Comparison of ENCODE assay signal across 14 cellular contexts in genomic region chr2:191664823-191665222, GRCh38.
"Had no signal": no experiment of that assay in that cellular context is flagged by ENCODE, and none has a peak within 500 bp of the region (broad histone marks: within the 10 kb centered on the region; RNA-seq: fewer than 3 reads in every experiment).

No MANE protein-coding gene starts in this region.

- H3K36me3 ChIP-seq: cardiac muscle cell had no signal

- DNase-seq: activated CD4-positive, alpha-beta memory T cell treated with anti-CD3 and anti-CD28 coated beads, Interleukin-2, amount 10 ng/mL, durations not matched to agents 7 days and 5 days; activated CD4-positive, alpha-beta T cell treated with anti-CD3 and anti-CD28 coated beads for 4 hours; activated naive CD4-positive, alpha-beta T cell; dorsolateral prefrontal cortex; islet precursor cell; nephron progenitor cell; occipital lobe; right cardiac atrium; stimulated activated CD4-positive, alpha-beta T cell treated with anti-CD3 and anti-CD28 coated beads, Interleukin-4, amount 100 ng/mL, for 4 hours; stimulated activated CD8-positive, alpha-beta memory T cell treated with anti-CD3 and anti-CD28 coated beads, Interleukin-4, amount 100 ng/mL, for 48 hours had no signal

- H3K4me2 ChIP-seq: hepatocyte had no signal

- H3K79me2 ChIP-seq: hepatocyte had no signal

- H3K27ac ChIP-seq: cardiac muscle cell, dorsolateral prefrontal cortex, hepatocyte had no signal

- H3K27me3 ChIP-seq: cardiac muscle cell, dorsolateral prefrontal cortex, hepatocyte had no signal

- FAIRE-seq: TTC549 had no signal

- H3K4me3 ChIP-seq: cardiac muscle cell, dorsolateral prefrontal cortex, hepatocyte, skin epidermis had no signal

- H2AFZ ChIP-seq: hepatocyte had no signal
